In the genomic region with DNA sequence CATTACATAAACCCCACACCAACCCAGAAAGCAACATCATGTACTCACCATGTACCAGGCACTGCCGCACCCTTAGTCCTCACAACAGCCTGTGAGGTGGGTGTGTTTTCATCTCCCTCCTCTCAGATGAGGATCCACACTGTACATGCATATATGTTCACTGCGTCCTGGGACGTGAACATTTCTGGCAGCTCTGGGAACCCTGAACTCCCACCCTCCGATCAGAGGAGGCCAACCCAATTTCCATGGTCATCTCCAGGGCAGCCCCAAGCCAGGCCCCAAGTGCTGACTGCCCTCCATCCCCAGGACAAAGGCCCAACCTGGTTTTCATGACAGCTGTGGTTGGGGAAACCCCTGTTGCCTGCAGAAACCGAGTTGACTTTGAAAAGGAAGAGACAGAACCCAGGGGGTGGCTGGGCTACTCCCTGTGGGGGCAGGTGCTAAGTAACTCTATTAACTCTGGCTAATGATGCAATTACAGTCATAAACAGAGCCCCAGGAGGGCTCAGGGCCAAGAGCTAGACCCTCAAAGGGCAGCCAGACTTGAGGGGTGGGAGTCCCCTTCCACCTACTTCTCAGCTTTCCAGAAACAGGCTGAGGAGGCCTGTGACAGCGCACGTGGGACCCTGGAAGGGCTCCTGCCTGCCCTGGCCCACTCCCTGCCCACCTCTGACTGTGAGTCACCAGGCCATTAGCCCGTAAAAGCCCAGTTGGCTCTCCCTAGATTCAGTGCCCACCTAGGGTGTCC, we compare ENCODE assay signal across 1 cellular context.
TF ChIP-seq lines count a peak whose summit lies in the region.

No MANE protein-coding gene starts in this region.

TF ChIP-seq in IMR-90, 13 proteins besides CTCF, POLR2A, EP300 and RAD21:
- TF ChIP-seq MXI1 (IDR thresholded peaks at IDR 0.05; ENCODE audit: borderline replicate concordance, low read depth, low read length), result no peak
- no peak for TF ChIP-seq BHLHE40 (IDR thresholded peaks at IDR 0.05; ENCODE audit: low read depth, low read length)
- TF ChIP-seq SMC3 (IDR thresholded peaks at IDR 0.05; ENCODE audit: low read depth, low read length), result no peak
- no peak for TF ChIP-seq CEBPB (IDR thresholded peaks at IDR 0.05; ENCODE audit: low read depth, low read length)
- TF ChIP-seq CHD1 (IDR thresholded peaks at IDR 0.05; ENCODE audit: low read depth, low read length), result no peak
- TF ChIP-seq FOS (IDR thresholded peaks at IDR 0.05; ENCODE audit: low read depth, low read length), result no peak
- no peak for TF ChIP-seq MAFK (IDR thresholded peaks at IDR 0.05; ENCODE audit: low read depth, low read length)
- no peak for TF ChIP-seq RFX5 (IDR thresholded peaks at IDR 0.05; ENCODE audit: low read depth, low read length)
- no peak for TF ChIP-seq RCOR1 (IDR thresholded peaks at IDR 0.05; ENCODE audit: insufficient replicate concordance, low read length)
- TF ChIP-seq MAZ (IDR thresholded peaks at IDR 0.05; ENCODE audit: borderline replicate concordance, low read depth, low read length), result no peak
- no peak for TF ChIP-seq ELK1 (IDR thresholded peaks at IDR 0.05; ENCODE audit: borderline replicate concordance, low read depth, low read length)
- TF ChIP-seq NFE2L2 (IDR thresholded peaks at IDR 0.05; ENCODE audit: low read depth, low read length), result no peak
- TF ChIP-seq USF2 (IDR thresholded peaks at IDR 0.05; ENCODE audit: low read depth, low read length), result no peak
